ENCODE assay signal across 18 cellular contexts in genomic region chr1:156155760-156156495, GRCh38. TPM values are rescaled to one million over a fixed set of nuclear protein-coding genes. Genes with fewer than 3 reads are reported as not detected.
DNase-seq lines count a peak whose midpoint lies in the region; ATAC-seq, FAIRE-seq and TF ChIP-seq lines count a peak whose summit lies in the region.
"Had no signal": no experiment of that assay in that cellular context is flagged by ENCODE, and none has a peak within 500 bp of the region (broad histone marks: within the 10 kb centered on the region; RNA-seq: fewer than 3 reads in every experiment).

No MANE protein-coding gene starts in this region.

- H3K9ac ChIP-seq in OCI-LY3 (ENCODE audit: low read length) (no peak overlapping the region), GM12878 (ENCODE audit: control insufficient read depth, insufficient read depth, low read length) (peak overlapping the region; percentile 68)

- TF ChIP-seq RAD21 in GM12878 (IDR thresholded peaks at IDR 0.05; ENCODE audit: insufficient read depth, low read depth, low read length), result no peak

- TF ChIP-seq POLR2A in GM12878 (IDR thresholded peaks at IDR 0.05; ENCODE audit: low read depth, low read length), result no peak

- TF ChIP-seq EP300 in GM12878 (IDR thresholded peaks at IDR 0.05; ENCODE audit: borderline replicate concordance in 1 of 2, control insufficient read depth in 1 of 2, low read depth in 2 of 2, low read length in 2 of 2), result no peak

- RAD21 ChIA-PET in GM12878 (lab: Charles Lee; ENCODE audit: unreplicated experiment), result interaction anchor here (0.7 to 17.9 kb wide), 9 partner anchors 8 to 352 kb away, joined by 3 to 361 read pairs (median 4); partner anchors contain the start of gene PMF1

- 10% methylated on average over 11 of the region's 11 CpGs for WGBS in GM12878 (ENCODE audit: insufficient coverage, insufficient replicate concordance, low lambda C conversion rate, missing lambda C conversion rate)

- DNase-seq in activated naive CD4-positive, alpha-beta T cell treated with anti-CD3 and anti-CD28 coated beads, Interleukin-2, amount 50 U/mL, for 72 hours (ENCODE audit: low spot score in 2 of 2), result no peak
- DNase-seq in activated naive CD4-positive, alpha-beta T cell treated with Interleukin-2 at 50 U/mL for 16 hours, result no peak
- DNase-seq in GM12878 (ENCODE audit: low read depth, low spot score), result no peak
- DNase-seq in stimulated activated naive CD8-positive, alpha-beta T cell treated with anti-CD3 and anti-CD28 coated beads, Interleukin-15, amount 100 ng/mL, for 72 hours, result no peak
- no peak for DNase-seq in cerebellar cortex (ENCODE audit: low spot score)
- no peak for DNase-seq in NCI-H1092 (lab: John Stamatoyannopoulos, UW)
- DNase-seq: EL; HFFc6; kidney; NCI-H526; stimulated activated CD4-positive, alpha-beta T cell treated with anti-CD3 and anti-CD28 coated beads, Interleukin-4, amount 100 ng/mL, for 1 hour; stimulated activated naive CD4-positive, alpha-beta T cell treated with Interleukin-2 at 50 U/mL for 16 hours had no signal

- SMC1A ChIA-PET in GM12878 (lab: Charles Lee; ENCODE audit: uncharacterized antibody, unreplicated experiment), result interaction anchor here (0.8 to 22.3 kb wide), 8 partner anchors 8 to 125 kb away, joined by 3 to 411 read pairs (median 10); partner anchors contain the start of genes PMF1 and SLC25A44

- intact Hi-C loops in GM12878 (cut with micrococcal nuclease; ENCODE audit: unreplicated experiment), result loop anchor here (2.0 kb wide), 1 partner anchor 43 kb away; no protein-coding TSS in a partner anchor

- H3K4me1 Mint-ChIP-seq in stimulated activated naive CD8-positive, alpha-beta T cell treated with anti-CD3 and anti-CD28 coated beads, Interleukin-15, amount 100 ng/mL, for 72 hours, result peaks cover 98% of the 10 kb centered on the region

- CTCF ChIA-PET in GM12878 (lab: Yijun Ruan, JAX), result interaction anchor here (0.6 to 16.8 kb wide), 8 partner anchors 8 to 68 kb away, joined by 3 to 502 read pairs (median 4); partner anchors contain the start of gene PMF1

- H3K36me3 ChIP-seq in OCI-LY3 (replicated peaks; ENCODE audit: low read depth, low read length), result peaks cover 2% of the 10 kb centered on the region
- H3K36me3 ChIP-seq in GM12878 (ENCODE audit: control insufficient read depth in 2 of 2, insufficient read depth in 2 of 2, low read length in 1 of 2), result peaks cover 0 to 13% of the 10 kb centered on the region in 2 experiments
- H3K36me3 ChIP-seq: right atrium auricular region had no signal

- H3K9me3 ChIP-seq in OCI-LY3 (ENCODE audit: insufficient read depth, low read length) (no peaks in the 10 kb centered on the region), GM12878 (replicated peaks; ENCODE audit: control insufficient read depth, insufficient read depth, low read length) (no peaks in the 10 kb centered on the region)
- H3K9me3 ChIP-seq: right atrium auricular region had no signal

- in situ Hi-C loops in GM12878 (cut with MboI), result no loop called here

- peak overlapping the region; percentile 97 for H3K4me2 ChIP-seq in OCI-LY3 (ENCODE audit: low read length)
- peak overlapping the region; percentile 97 for H3K4me2 ChIP-seq in GM12878 (ENCODE audit: control insufficient read depth, insufficient read depth)

- ATAC-seq in activated naive CD4-positive, alpha-beta T cell treated with anti-CD3 and anti-CD28 coated beads, Interleukin-2, amount 50 U/mL, for 72 hours, result no peak
- no peak for ATAC-seq in GM12878
- ATAC-seq in stimulated activated naive CD8-positive, alpha-beta T cell treated with anti-CD3 and anti-CD28 coated beads, Interleukin-15, amount 100 ng/mL, for 72 hours, result no peak
- no peak for ATAC-seq in GM18498 (IDR thresholded peaks at IDR 0.05; ENCODE audit: unreplicated experiment)

- TF ChIP-seq CTCF in OCI-LY3 (IDR thresholded peaks at IDR 0.05; ENCODE audit: low read depth, low read length) (no peak), GM12878 (IDR thresholded peaks at IDR 0.05 in 2 of 3, conservative IDR thresholded peaks at IDR 0.05 in 1 of 3; ENCODE audit: control insufficient read depth in 2 of 3, extremely low read depth in 1 of 3, insufficient read depth in 1 of 3, low read depth in 3 of 3, low read length in 3 of 3) (no peak)

- H3K4me3 Mint-ChIP-seq in stimulated activated naive CD8-positive, alpha-beta T cell treated with anti-CD3 and anti-CD28 coated beads, Interleukin-15, amount 100 ng/mL, for 72 hours, result peak overlapping the region; percentile 93 to 95
- H3K4me3 Mint-ChIP-seq: HFFc6 had no signal

- H3K27me3 ChIP-seq in OCI-LY3 (ENCODE audit: low read depth, low read length) (no peaks in the 10 kb centered on the region), GM12878 (replicated peaks in 1 of 2; ENCODE audit: control insufficient read depth in 2 of 2, insufficient read depth in 2 of 2, low read length in 1 of 2) (no peaks in the 10 kb centered on the region)
- H3K27me3 ChIP-seq: right atrium auricular region had no signal

- no peak overlapping the region for H3K27ac ChIP-seq in OCI-LY3 (ENCODE audit: low read length)
- H3K27ac ChIP-seq in GM12878 (ENCODE audit: control insufficient read depth, insufficient read depth), result peak overlapping the region; percentile 82
- H3K27ac ChIP-seq: right atrium auricular region had no signal

- POLR2A ChIA-PET in GM12878 (lab: Charles Lee), result interaction anchor here (1.0 to 11.7 kb wide), 5 partner anchors 41 to 70 kb away, joined by 3 to 158 read pairs (median 4); partner anchors contain the start of genes LMNA, PMF1 and SLC25A44

- peaks cover 11% of the 10 kb centered on the region for H3K27me3 Mint-ChIP-seq in stimulated activated naive CD8-positive, alpha-beta T cell treated with anti-CD3 and anti-CD28 coated beads, Interleukin-15, amount 100 ng/mL, for 72 hours

- H3K4me1 ChIP-seq in OCI-LY3 (ENCODE audit: low read length) (peaks cover 63% of the 10 kb centered on the region), GM12878 (ENCODE audit: control insufficient read depth, insufficient read depth, low read length) (peaks cover 89% of the 10 kb centered on the region)

- H2AFZ ChIP-seq in OCI-LY3 (ENCODE audit: low read depth, low read length) (no peak overlapping the region), GM12878 (ENCODE audit: control insufficient read depth, low read depth, low read length) (no peak overlapping the region; the same call in 1 of the 2 replicates)

- H3K4me3 ChIP-seq in OCI-LY3 (ENCODE audit: low read length) (peak overlapping the region; percentile 83; the same call in 1 of the 2 replicates), GM12878 (peak overlapping the region; percentile 94)
- H3K4me3 ChIP-seq: right atrium auricular region had no signal

- H3K9me3 Mint-ChIP-seq in activated naive CD4-positive, alpha-beta T cell treated with anti-CD3 and anti-CD28 coated beads, Interleukin-2, amount 50 U/mL, for 72 hours, result no peaks in the 10 kb centered on the region
- H3K9me3 Mint-ChIP-seq in stimulated activated naive CD8-positive, alpha-beta T cell treated with anti-CD3 and anti-CD28 coated beads, Interleukin-15, amount 100 ng/mL, for 72 hours, result no peaks in the 10 kb centered on the region
- H3K9me3 Mint-ChIP-seq: HFFc6 had no signal

- no peak for FAIRE-seq in GM12878 (lab: Jason Lieb, UNC)
- FAIRE-seq: bronchial epithelial cell, endothelial cell of umbilical vein, kidney, TTC549 had no signal

- peaks cover 0 to 6% of the 10 kb centered on the region in 2 donors for H3K36me3 Mint-ChIP-seq in activated naive CD4-positive, alpha-beta T cell treated with anti-CD3 and anti-CD28 coated beads, Interleukin-2, amount 50 U/mL, for 72 hours

- peak overlapping the region; percentile 7 to 12 for H3K27ac Mint-ChIP-seq in activated naive CD4-positive, alpha-beta T cell treated with anti-CD3 and anti-CD28 coated beads, Interleukin-2, amount 50 U/mL, for 72 hours
- peak overlapping the region; percentile 66 to 77 for H3K27ac Mint-ChIP-seq in stimulated activated naive CD8-positive, alpha-beta T cell treated with anti-CD3 and anti-CD28 coated beads, Interleukin-15, amount 100 ng/mL, for 72 hours
- H3K27ac Mint-ChIP-seq: HFFc6 had no signal

- H3K79me2 ChIP-seq in OCI-LY3 (ENCODE audit: low read length) (no peaks in the 10 kb centered on the region), GM12878 (ENCODE audit: control insufficient read depth, insufficient read depth, low read length) (peaks cover 41% of the 10 kb centered on the region)

- no TSS peak for BruUV-seq in GM12878 (replicated peaks; lab: Mats Ljungman, UMichigan)

- H4K20me1 ChIP-seq in OCI-LY3 (ENCODE audit: insufficient read depth, low read length) (no peaks in the 10 kb centered on the region), GM12878 (ENCODE audit: control insufficient read depth, insufficient read depth) (no peaks in the 10 kb centered on the region)

RNA-seq across cellular contexts. Expression of gene SEMA4A, which starts 2.5 kb away (rescaled TPM):
- total RNA-seq in activated naive CD4-positive, alpha-beta T cell treated with anti-CD3 and anti-CD28 coated beads, Interleukin-2, amount 50 U/mL, for 72 hours, result 10 to 100 TPM; 10.5 to 36.2 TPM
- total RNA-seq in GM12878 (2013; cell fraction: nucleolus; rRNA removed), result 64.1 and 65.1 TPM in 2 replicates
- 24.4 and 36.5 TPM in 2 replicates for total RNA-seq in GM12878 (2014; rRNA removed)
- 16.5 and 17.2 TPM in 2 replicates for total RNA-seq in GM12878 (2014; rRNA removed; fragmentation: Illumina TruSeq; extraction: Trizol)
- 46.3 and 52.1 TPM in 2 replicates for total RNA-seq in GM12878 (2021)
- 18.2 TPM for polyA plus RNA-seq in GM12878 (2011; ENCODE audit: low read depth)
- 10.5 and 20.9 TPM in 2 replicates for polyA plus RNA-seq in GM12878 (2011; rRNA removed)
- 24.1 and 29.5 TPM in 2 replicates for polyA plus RNA-seq in GM12878 (2011; cell fraction: cytosol; rRNA removed)
- 35.2 and 36.4 TPM in 2 replicates for polyA plus RNA-seq in GM12878 (2011; cell fraction: nucleus; rRNA removed)
- polyA plus RNA-seq in GM12878 (2012), result 25.7 and 38.9 TPM in 2 replicates
- 25.7 and 31.2 TPM in 2 replicates for polyA plus RNA-seq in GM12878 (2014; fragmentation: Illumina TruSeq; extraction: Trizol)
- polyA plus RNA-seq in GM12878 (2014; fragmentation: Nextera tagmentation; extraction: Ambion mirVana), result 1 to 10 TPM; 2.6 to 3.4 TPM
- 34.4 and 38.4 TPM in 2 replicates for polyA plus RNA-seq in GM12878 (2014; rRNA removed)
- polyA plus RNA-seq in GM12878 (2016; fragmentation: Nextera tagmentation; extraction: Ambion mirVana), result 10 to 100 TPM; 60.3 to 64.2 TPM
- polyA minus RNA-seq in GM12878 (2011; rRNA and poly(A)+ RNA removed), result 35.6 and 48.7 TPM in 2 replicates
- polyA minus RNA-seq in GM12878 (2011; cell fraction: cytosol; rRNA and poly(A)+ RNA removed), result 21.6 and 23.9 TPM in 2 replicates
- 25.8 and 43.8 TPM in 2 replicates for polyA minus RNA-seq in GM12878 (2011; cell fraction: nucleus; rRNA and poly(A)+ RNA removed)

RNA-seq across cellular contexts. Expression of gene SLC25A44, which starts 38.0 kb away (rescaled TPM):
- total RNA-seq in activated naive CD4-positive, alpha-beta T cell treated with anti-CD3 and anti-CD28 coated beads, Interleukin-2, amount 50 U/mL, for 72 hours, result 10 to 100 TPM; 79.1 to 82.1 TPM
- total RNA-seq in GM12878 (2013; cell fraction: nucleolus; rRNA removed), result 29.0 and 32.4 TPM in 2 replicates
- total RNA-seq in GM12878 (2014; rRNA removed) (22.4 and 25.6 TPM in 2 replicates), GM12878 (2014; rRNA removed; fragmentation: Illumina TruSeq; extraction: Trizol) (21.1 TPM in 2 replicates), GM12878 (2021) (28.7 and 37.7 TPM in 2 replicates)
- 12.3 TPM for polyA plus RNA-seq in GM12878 (2011; ENCODE audit: low read depth)
- polyA plus RNA-seq in GM12878 (2011; rRNA removed) (22.2 and 36.3 TPM in 2 replicates), GM12878 (2014; fragmentation: Illumina TruSeq; extraction: Trizol) (36.5 and 43.3 TPM in 2 replicates), GM12878 (2014; fragmentation: Nextera tagmentation; extraction: Ambion mirVana) (1 to 10 TPM; 7.1 to 9.2 TPM), GM12878 (2014; rRNA removed) (28.3 and 29.9 TPM in 2 replicates), GM12878 (2016; fragmentation: Nextera tagmentation; extraction: Ambion mirVana) (10 to 100 TPM; 32.5 to 35.8 TPM)
- polyA plus RNA-seq in GM12878 (2011; cell fraction: cytosol; rRNA removed), result 37.9 and 40.4 TPM in 2 replicates
- 21.2 and 21.6 TPM in 2 replicates for polyA plus RNA-seq in GM12878 (2011; cell fraction: nucleus; rRNA removed)
- 12.9 and 17.2 TPM in 2 replicates for polyA plus RNA-seq in GM12878 (2012)
- 39.0 and 49.8 TPM in 2 replicates for polyA minus RNA-seq in GM12878 (2011; rRNA and poly(A)+ RNA removed)
- 10.4 and 12.9 TPM in 2 replicates for polyA minus RNA-seq in GM12878 (2011; cell fraction: cytosol; rRNA and poly(A)+ RNA removed)
- polyA minus RNA-seq in GM12878 (2011; cell fraction: nucleus; rRNA and poly(A)+ RNA removed), result 7.4 and 13.0 TPM in 2 replicates

RNA-seq across cellular contexts. Expression of gene LMNA, which starts 41.4 kb away (rescaled TPM):
- total RNA-seq in activated naive CD4-positive, alpha-beta T cell treated with anti-CD3 and anti-CD28 coated beads, Interleukin-2, amount 50 U/mL, for 72 hours, result 100 to 1,000 TPM; 116 to 147 TPM
- total RNA-seq in GM12878 (2013; cell fraction: nucleolus; rRNA removed), result 58.3 and 77.1 TPM in 2 replicates
- total RNA-seq in GM12878 (2014; rRNA removed) (130 and 136 TPM in 2 replicates), GM12878 (2014; rRNA removed; fragmentation: Illumina TruSeq; extraction: Trizol) (31.6 and 35.1 TPM in 2 replicates), GM12878 (2021) (188 and 189 TPM in 2 replicates)
- polyA plus RNA-seq in GM12878 (2011; ENCODE audit: low read depth), result 30.2 TPM
- polyA plus RNA-seq in GM12878 (2011; rRNA removed) (37.3 and 52.9 TPM in 2 replicates), GM12878 (2014; fragmentation: Illumina TruSeq; extraction: Trizol) (9.6 and 30.1 TPM in 2 replicates), GM12878 (2014; fragmentation: Nextera tagmentation; extraction: Ambion mirVana) (1 to 10 TPM in 1 of 2 experiments, under 1 TPM in 1; 0.42 to 6.0 TPM), GM12878 (2014; rRNA removed) (101 and 109 TPM in 2 replicates), GM12878 (2016; fragmentation: Nextera tagmentation; extraction: Ambion mirVana) (100 to 1,000 TPM; 320 to 334 TPM)
- 76.4 and 82.6 TPM in 2 replicates for polyA plus RNA-seq in GM12878 (2011; cell fraction: cytosol; rRNA removed)
- 164 and 324 TPM in 2 replicates for polyA plus RNA-seq in GM12878 (2011; cell fraction: nucleus; rRNA removed)
- 32.4 and 54.8 TPM in 2 replicates for polyA plus RNA-seq in GM12878 (2012)
- 42.8 and 77.1 TPM in 2 replicates for polyA minus RNA-seq in GM12878 (2011; rRNA and poly(A)+ RNA removed)
- 30.6 and 41.6 TPM in 2 replicates for polyA minus RNA-seq in GM12878 (2011; cell fraction: cytosol; rRNA and poly(A)+ RNA removed)
- polyA minus RNA-seq in GM12878 (2011; cell fraction: nucleus; rRNA and poly(A)+ RNA removed), result 32.8 and 46.7 TPM in 2 replicates

RNA-seq across cellular contexts. Expression of gene PMF1, which starts 56.9 kb away (rescaled TPM):
- total RNA-seq in activated naive CD4-positive, alpha-beta T cell treated with anti-CD3 and anti-CD28 coated beads, Interleukin-2, amount 50 U/mL, for 72 hours, result 100 to 1,000 TPM; 120 to 156 TPM
- 23.6 and 24.0 TPM in 2 replicates for total RNA-seq in GM12878 (2013; cell fraction: nucleolus; rRNA removed)
- total RNA-seq in GM12878 (2014; rRNA removed) (70.8 and 72.4 TPM in 2 replicates), GM12878 (2014; rRNA removed; fragmentation: Illumina TruSeq; extraction: Trizol) (52.8 and 60.1 TPM in 2 replicates), GM12878 (2021) (63.7 and 68.4 TPM in 2 replicates)
- polyA plus RNA-seq in GM12878 (2011; ENCODE audit: low read depth), result 34.3 TPM
- polyA plus RNA-seq in GM12878 (2011; rRNA removed) (39.9 and 52.8 TPM in 2 replicates), GM12878 (2014; fragmentation: Illumina TruSeq; extraction: Trizol) (62.4 and 72.7 TPM in 2 replicates), GM12878 (2014; fragmentation: Nextera tagmentation; extraction: Ambion mirVana) (10 to 100 TPM in 1 of 2 experiments, 1 to 10 TPM in 1; 6.7 to 17.6 TPM), GM12878 (2014; rRNA removed) (81.0 and 81.7 TPM in 2 replicates), GM12878 (2016; fragmentation: Nextera tagmentation; extraction: Ambion mirVana) (100 to 1,000 TPM in 1 of 2 experiments, 10 to 100 TPM in 1; 97.8 to 105 TPM)
- 98.3 and 110 TPM in 2 replicates for polyA plus RNA-seq in GM12878 (2011; cell fraction: cytosol; rRNA removed)
- polyA plus RNA-seq in GM12878 (2011; cell fraction: nucleus; rRNA removed), result 47.2 and 59.4 TPM in 2 replicates
- polyA plus RNA-seq in GM12878 (2012), result 42.0 and 52.6 TPM in 2 replicates
- polyA minus RNA-seq in GM12878 (2011; rRNA and poly(A)+ RNA removed), result 20.9 and 31.2 TPM in 2 replicates
- polyA minus RNA-seq in GM12878 (2011; cell fraction: cytosol; rRNA and poly(A)+ RNA removed), result 10.0 and 11.7 TPM in 2 replicates
- polyA minus RNA-seq in GM12878 (2011; cell fraction: nucleus; rRNA and poly(A)+ RNA removed), result 4.7 and 10.7 TPM in 2 replicates
